In genomic region chr7:141073641-141074161, GRCh38 we compare ENCODE assay signal across 8 cellular contexts. TPM values are rescaled to one million over a fixed set of nuclear protein-coding genes. Genes with fewer than 3 reads are reported as not detected.
DNase-seq lines count a peak whose midpoint lies in the region; ATAC-seq and TF ChIP-seq lines count a peak whose summit lies in the region.

TMEM178B (plus strand) TSS chr7:141074064.

- H3K79me1 ChIP-seq in neuronal stem cell (ENCODE audit: low read depth, low read length) = peaks cover 2% of the 10 kb centered on the region

- peak within 1 kb of the TSS; percentile 78 for H3K14ac ChIP-seq in neuronal stem cell (ENCODE audit: low read length)

- CTCF ChIA-PET in activated B cell treated with CpG ODN at 0.5 μM for 24 hours (lab: Charles Lee) = no interaction called here

- H3K36me3 Mint-ChIP-seq in activated B cell treated with CpG ODN at 0.5 μM for 24 hours (ENCODE audit: low read depth) = no peaks in the 10 kb centered on the region

- peak within 1 kb of the TSS; percentile 13 for H2BK120ac ChIP-seq in neuronal stem cell (ENCODE audit: low read depth, low read length)

- H3K4me3 ChIP-seq in foreskin fibroblast (ENCODE audit: low read depth in 1 of 2, low read length in 2 of 2) = peak within 1 kb of the TSS; percentile 36 to 42
- peak within 1 kb of the TSS; percentile 52 to 83 for H3K4me3 ChIP-seq in neuronal stem cell (ENCODE audit: low read length in 2 of 2)

- H2BK5ac ChIP-seq in neuronal stem cell (ENCODE audit: low read length) = peak within 1 kb of the TSS; percentile 18

- H3K23ac ChIP-seq in neuronal stem cell (ENCODE audit: low read depth, low read length, poor library complexity) = peak within 1 kb of the TSS; percentile 47

- ATAC-seq in GM19351 (IDR thresholded peaks at IDR 0.05; ENCODE audit: unreplicated experiment) (peak; percentile 33), activated B cell treated with CpG ODN at 0.5 μM for 24 hours (ENCODE audit: low read depth) (no peak), HG02970 (IDR thresholded peaks at IDR 0.05; ENCODE audit: low FRiP score, unreplicated experiment) (no peak)

- H3K9me3 ChIP-seq in neuronal stem cell (replicated peaks in 1 of 2; ENCODE audit: control insufficient read depth in 2 of 2, insufficient read depth in 1 of 2, low read depth in 1 of 2, low read length in 2 of 2) = no peaks in the 10 kb centered on the region

- H3K36me3 ChIP-seq in neuronal stem cell (replicated peaks in 1 of 2; ENCODE audit: control insufficient read depth in 2 of 2, insufficient read depth in 2 of 2, low read length in 2 of 2) = no peaks in the 10 kb centered on the region

- no peak within 1 kb of the TSS for H4K91ac ChIP-seq in neuronal stem cell (ENCODE audit: low read depth, low read length, poor library complexity)

- no CpG with 5 or more reads among the region's 47 CpGs for WGBS in neuronal stem cell (ENCODE audit: extremely low coverage in 2 of 2, insufficient read length in 2 of 2, insufficient replicate concordance in 1 of 2), 2 donors

- POLR2A ChIA-PET in activated B cell treated with CpG ODN at 0.5 μM for 24 hours (lab: Charles Lee) = no interaction called here

- peak within 1 kb of the TSS; percentile 99 for H2AFZ ChIP-seq in neuronal stem cell (ENCODE audit: low read length)

- peak within 1 kb of the TSS; percentile 84 for H3K4me2 ChIP-seq in neuronal stem cell (ENCODE audit: insufficient read depth, low read length, poor library complexity, severe bottlenecking)

- H3K27ac Mint-ChIP-seq in activated B cell treated with CpG ODN at 0.5 μM for 24 hours = no peak within 1 kb of the TSS

- intact Hi-C loops in activated B cell treated with CpG ODN at 0.5 μM for 24 hours (cut with micrococcal nuclease) = loop anchor here (10.0 kb wide), 2 partner anchors 121 to 581 kb away; no protein-coding TSS in a partner anchor

- peak within 1 kb of the TSS; percentile 97 for H3K18ac ChIP-seq in neuronal stem cell (ENCODE audit: low read length)

- no peak within 1 kb of the TSS for H2AK5ac ChIP-seq in neuronal stem cell (ENCODE audit: low read depth, low read length)

- H3K4me1 ChIP-seq in neuronal stem cell (ENCODE audit: control insufficient read depth in 2 of 2, insufficient read depth in 1 of 2, low read depth in 1 of 2, low read length in 2 of 2) = peaks cover 6 to 23% of the 10 kb centered on the region in 2 donors

- peaks cover 0 to 65% (median 6%) of the 10 kb centered on the region in 3 experiments for H3K27me3 ChIP-seq in neuronal stem cell (ENCODE audit: control insufficient read depth in 3 of 3, insufficient read depth in 3 of 3, low read depth in 1 of 3, low read length in 3 of 3)

- H3K4me3 Mint-ChIP-seq in activated B cell treated with CpG ODN at 0.5 μM for 24 hours = peak within 1 kb of the TSS; percentile 68

- H2BK12ac ChIP-seq in neuronal stem cell (ENCODE audit: low read length) = no peak within 1 kb of the TSS

- H3K4me1 Mint-ChIP-seq in activated B cell treated with CpG ODN at 0.5 μM for 24 hours = peaks cover 26% of the 10 kb centered on the region

- TF ChIP-seq CTCF in 22Rv1 (IDR thresholded peaks at IDR 0.05) = no peak
- TF ChIP-seq CTCF in activated B cell treated with CpG ODN at 0.5 μM for 24 hours (IDR thresholded peaks at IDR 0.05) = no peak
- no peak for TF ChIP-seq CTCF in foreskin fibroblast (IDR thresholded peaks at IDR 0.05; ENCODE audit: low read depth, low read length)

- H3K27me3 Mint-ChIP-seq in activated B cell treated with CpG ODN at 0.5 μM for 24 hours = peaks cover 40% of the 10 kb centered on the region

- peak within 1 kb of the TSS; percentile 97 for H3K9ac ChIP-seq in neuronal stem cell (ENCODE audit: low read depth, low read length, poor library complexity)

- peak; percentile 16 for DNase-seq in activated B cell treated with CpG ODN at 0.5 μM for 24 hours
- peak in 1 of 2 donors; percentile 20 for DNase-seq in foreskin fibroblast
- peak; percentile 35 for DNase-seq in neuronal stem cell (ENCODE audit: low spot score)
- DNase-seq in amniotic stem cell (lab: John Stamatoyannopoulos, UW) = no peak
- DNase-seq in putamen (ENCODE audit: low spot score) = no peak

- H3K4ac ChIP-seq in neuronal stem cell (ENCODE audit: low read length) = no peak within 1 kb of the TSS

- H3K9me3 Mint-ChIP-seq in activated B cell treated with CpG ODN at 0.5 μM for 24 hours = no peaks in the 10 kb centered on the region

- H4K8ac ChIP-seq in neuronal stem cell (ENCODE audit: low read depth, low read length) = no peak within 1 kb of the TSS

- H3K27ac ChIP-seq in 22Rv1 = peak within 1 kb of the TSS; percentile 91
- H3K27ac ChIP-seq in neuronal stem cell (replicated peaks; ENCODE audit: low read length) = peak within 1 kb of the TSS; percentile 23

- H2BK15ac ChIP-seq in neuronal stem cell (ENCODE audit: low read length) = no peak within 1 kb of the TSS

RNA-seq across cellular contexts. Expression of gene TMEM178B, which starts in this region (rescaled TPM):
- 0.17 and 0.49 TPM in 2 replicates for total RNA-seq in activated B cell treated with CpG ODN at 0.5 μM for 24 hours
- polyA plus RNA-seq in neuronal stem cell (2013, experiment 1 of 2) = 4.0 TPM
- 4.4 TPM for polyA plus RNA-seq in neuronal stem cell (2013, experiment 2 of 2)

Comparison
In these comparisons a context has a peak if more than half of its experiments do, and no peak if none do; other contexts are left out.
1. Peak in DNase-seq in activated B cell treated with CpG ODN at 0.5 μM for 24 hours; RNA of the gene not detected or under 1 TPM.